In the genomic region with DNA sequence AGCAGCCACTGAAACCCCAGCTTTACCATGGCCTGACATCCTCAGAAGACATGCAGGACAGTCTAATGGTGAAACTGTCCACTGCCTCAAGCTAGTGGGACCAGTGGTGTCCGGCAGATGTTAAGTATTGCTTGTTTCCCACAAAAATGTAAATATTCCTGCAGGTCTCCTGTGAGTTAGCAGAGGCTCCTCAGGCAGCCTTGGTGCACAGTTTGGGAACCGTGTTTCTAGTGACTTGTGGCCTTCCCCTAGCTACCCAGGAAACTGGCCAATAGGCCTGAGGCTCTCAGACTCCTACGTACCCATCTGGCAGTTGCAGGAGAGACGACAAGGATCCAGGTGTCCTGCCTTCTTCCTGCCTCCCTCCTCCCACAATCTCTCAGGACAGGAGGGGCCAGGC, we compare ENCODE assay signal across 22 cellular contexts.
DNase-seq lines count a peak whose midpoint lies in the region; ATAC-seq and TF ChIP-seq lines count a peak whose summit lies in the region.
"Had no signal": no experiment of that assay in that cellular context is flagged by ENCODE, and none has a peak within 500 bp of the region (broad histone marks: within the 10 kb centered on the region; RNA-seq: fewer than 3 reads in every experiment).

No MANE protein-coding gene starts in this region.

- H3K4ac ChIP-seq in IMR-90 (ENCODE audit: low read depth, low read length) = no peak overlapping the region

- peak; percentile 7 for DNase-seq in IMR-90
- DNase-seq in NCI-H510A (lab: John Stamatoyannopoulos, UW) = peak; percentile 34
- DNase-seq in WERI-Rb-1 = peak; percentile 22
- no peak for DNase-seq in NCI-H774 (lab: John Stamatoyannopoulos, UW)
- no peak for DNase-seq in activated CD4-positive, alpha-beta T cell treated with anti-CD3 and anti-CD28 coated beads for 1 hour
- no peak for DNase-seq in activated T-helper 2 cell treated with anti-CD3 and anti-CD28 coated beads, Interferon-gamma antibody, Interleukin-2, Interleukin-4, amounts not matched to agents 10 μg/mL and 5 μg/mL and 100 μg/mL, durations not matched to agents 14 hours and 24 hours and 36 hours (ENCODE audit: low spot score)
- DNase-seq: CD8-positive, alpha-beta T cell; DMS79 treated with DMSO at 0.1 percent for 48 hours; HCEC 1CT; MV-4-11; NCI-H1105; NCI-H1436 treated with DMSO at 0.1 percent for 48 hours; NCI-H1930; NCI-H2107; NCI-H446; NCI-H526 treated with DMSO at 0.1 percent for 48 hours; PC-9; SHP77 had no signal

- H2AK9ac ChIP-seq in IMR-90 (replicated peaks; ENCODE audit: low read depth, low read length, poor library complexity) = peak overlapping the region; percentile 40

- H3K9ac ChIP-seq in IMR-90 (ENCODE audit: low read depth, low read length) = no peak overlapping the region

- H3K27me3 Mint-ChIP-seq in nephron (ENCODE audit: low read depth) = no peaks in the 10 kb centered on the region
- peaks cover 3% of the 10 kb centered on the region for H3K27me3 Mint-ChIP-seq in activated T-helper 2 cell treated with anti-CD3 and anti-CD28 coated beads, Interferon-gamma antibody, Interleukin-2, Interleukin-4, amounts not matched to agents 10 μg/mL and 5 μg/mL and 100 μg/mL, durations not matched to agents 14 hours and 24 hours and 36 hours (ENCODE audit: low read depth)

- H4K8ac ChIP-seq in IMR-90 (ENCODE audit: low read depth in 2 of 2, low read length in 2 of 2) = no peak overlapping the region

- peak overlapping the region in 2 of 3 experiments; percentile 18 to 26 for H3K27ac Mint-ChIP-seq in nephron
- H3K27ac Mint-ChIP-seq in activated T-helper 2 cell treated with anti-CD3 and anti-CD28 coated beads, Interferon-gamma antibody, Interleukin-2, Interleukin-4, amounts not matched to agents 10 μg/mL and 5 μg/mL and 100 μg/mL, durations not matched to agents 14 hours and 24 hours and 36 hours = no peak overlapping the region
- H3K27ac Mint-ChIP-seq: B cell; CD8-positive, alpha-beta T cell had no signal

- in situ Hi-C loops in IMR-90 (cut with MboI; ENCODE audit: low sequenced_read_pairs) = no loop called here

- H3K4me3 ChIP-seq in IMR-90 (ENCODE audit: insufficient read depth, low read depth, low read length) = no peak overlapping the region
- no peak overlapping the region for H3K4me3 ChIP-seq in WERI-Rb-1 (ENCODE audit: low read depth, low read length)
- H3K4me3 ChIP-seq: PC-9 had no signal

- CTCF ChIA-PET in IMR-90 (lab: Yijun Ruan, JAX) = no interaction called here

- no peak overlapping the region for H2BK5ac ChIP-seq in IMR-90 (ENCODE audit: low read depth, low read length, poor library complexity, severe bottlenecking)

- no peak overlapping the region for H4K5ac ChIP-seq in IMR-90 (ENCODE audit: low read depth, low read length)

- peak; percentile 64 for ATAC-seq in IMR-90 (ENCODE audit: low read depth)
- ATAC-seq: CD8-positive, alpha-beta T cell had no signal

- H2AK5ac ChIP-seq in IMR-90 (ENCODE audit: low read depth, low read length) = no peak overlapping the region

- POLR2A ChIA-PET in IMR-90 (lab: Charles Lee; ENCODE audit: unreplicated experiment) = no interaction called here

- H3K36me3 ChIP-seq in IMR-90 (ENCODE audit: control insufficient read depth, insufficient read depth, low read length) (no peaks in the 10 kb centered on the region), WERI-Rb-1 (no peaks in the 10 kb centered on the region)

- intact Hi-C loops in IMR-90 (cut with micrococcal nuclease) = no loop called here
- intact Hi-C loops in activated T-helper 2 cell treated with anti-CD3 and anti-CD28 coated beads, Interferon-gamma antibody, Interleukin-2, Interleukin-4, amounts not matched to agents 10 μg/mL and 5 μg/mL and 100 μg/mL, durations not matched to agents 14 hours and 24 hours and 36 hours (cut with micrococcal nuclease) = no loop called here

- no peak overlapping the region for H3K18ac ChIP-seq in IMR-90 (ENCODE audit: low read depth, low read length)

- no peak overlapping the region for H2BK20ac ChIP-seq in IMR-90 (ENCODE audit: low read depth, low read length)

- no peak overlapping the region for H3K56ac ChIP-seq in IMR-90 (ENCODE audit: extremely low read depth, insufficient read depth, low read length)

- no peak overlapping the region for H2BK15ac ChIP-seq in IMR-90 (ENCODE audit: low read depth, low read length)

- H3K36me3 Mint-ChIP-seq in nephron (ENCODE audit: low read depth) = no peaks in the 10 kb centered on the region
- H3K36me3 Mint-ChIP-seq in activated T-helper 2 cell treated with anti-CD3 and anti-CD28 coated beads, Interferon-gamma antibody, Interleukin-2, Interleukin-4, amounts not matched to agents 10 μg/mL and 5 μg/mL and 100 μg/mL, durations not matched to agents 14 hours and 24 hours and 36 hours (ENCODE audit: low read depth) = no peaks in the 10 kb centered on the region
- H3K36me3 Mint-ChIP-seq: CD8-positive, alpha-beta T cell had no signal

- no peak overlapping the region for H4K91ac ChIP-seq in IMR-90 (ENCODE audit: insufficient read depth, low read depth, low read length)

- no peaks in the 10 kb centered on the region for H3K9me3 ChIP-seq in IMR-90 (ENCODE audit: control insufficient read depth, insufficient read depth, low read length)
- H3K9me3 ChIP-seq in WERI-Rb-1 (ENCODE audit: severe bottlenecking) = no peaks in the 10 kb centered on the region

- TF ChIP-seq CTCF in IMR-90 (conservative IDR thresholded peaks at IDR 0.05; ENCODE audit: low read depth, low read length) = no peak
- no peak for TF ChIP-seq CTCF in WERI-Rb-1 (IDR thresholded peaks at IDR 0.05; ENCODE audit: low read depth, low read length)
- no peak for TF ChIP-seq CTCF in nephron (IDR thresholded peaks at IDR 0.05; ENCODE audit: unreplicated experiment in 3 of 3)

- TF ChIP-seq POLR2A in IMR-90 (IDR thresholded peaks at IDR 0.05; ENCODE audit: low read depth, low read length) = no peak

- peaks cover 30% of the 10 kb centered on the region for H3K4me1 Mint-ChIP-seq in nephron
- no peaks in the 10 kb centered on the region for H3K4me1 Mint-ChIP-seq in activated T-helper 2 cell treated with anti-CD3 and anti-CD28 coated beads, Interferon-gamma antibody, Interleukin-2, Interleukin-4, amounts not matched to agents 10 μg/mL and 5 μg/mL and 100 μg/mL, durations not matched to agents 14 hours and 24 hours and 36 hours (ENCODE audit: low read depth)
- H3K4me1 Mint-ChIP-seq: B cell had no signal

- TF ChIP-seq RAD21 in IMR-90 (IDR thresholded peaks at IDR 0.05; ENCODE audit: low read length) = no peak

- H3K4me2 ChIP-seq in IMR-90 (ENCODE audit: low read depth, low read length) = no peak overlapping the region
- H3K4me2 ChIP-seq: PC-9 had no signal

- H4K20me1 ChIP-seq in IMR-90 (ENCODE audit: insufficient read depth, low read length) = no peaks in the 10 kb centered on the region

- H2BK120ac ChIP-seq in IMR-90 (ENCODE audit: low read depth, low read length) = no peak overlapping the region

- no peaks in the 10 kb centered on the region for H3K9me3 Mint-ChIP-seq in nephron
- H3K9me3 Mint-ChIP-seq in activated T-helper 2 cell treated with anti-CD3 and anti-CD28 coated beads, Interferon-gamma antibody, Interleukin-2, Interleukin-4, amounts not matched to agents 10 μg/mL and 5 μg/mL and 100 μg/mL, durations not matched to agents 14 hours and 24 hours and 36 hours = no peaks in the 10 kb centered on the region
- H3K9me3 Mint-ChIP-seq: CD8-positive, alpha-beta T cell had no signal

- H2AFZ ChIP-seq in IMR-90 (replicated peaks; ENCODE audit: low read length, poor library complexity) = peak overlapping the region; percentile 48
- H2AFZ ChIP-seq: PC-9 had no signal

- peaks cover 4% of the 10 kb centered on the region; the same call in 1 of the 2 replicates for H3K4me1 ChIP-seq in IMR-90 (ENCODE audit: control insufficient read depth, insufficient read depth, low read length)

- dilution Hi-C loops in IMR-90 (cut with HindIII; ENCODE audit: low sequenced_read_pairs, unreplicated experiment) = no loop called here

- no peak overlapping the region for H3K14ac ChIP-seq in IMR-90 (replicated peaks; ENCODE audit: low read depth, low read length)

- 20% methylated on average over 2 of the region's 4 CpGs; no CpG with 5 or more reads in 1 of the 2 experiments for WGBS in IMR-90 (ENCODE audit: extremely low coverage in 2 of 2, insufficient read length in 1 of 2), 2 experiments

- no TSS peak for BruUV-seq in IMR-90 (replicated peaks; lab: Mats Ljungman, UMichigan)

- H3K4me3 Mint-ChIP-seq in nephron = no peak overlapping the region
- H3K4me3 Mint-ChIP-seq in activated T-helper 2 cell treated with anti-CD3 and anti-CD28 coated beads, Interferon-gamma antibody, Interleukin-2, Interleukin-4, amounts not matched to agents 10 μg/mL and 5 μg/mL and 100 μg/mL, durations not matched to agents 14 hours and 24 hours and 36 hours (ENCODE audit: low read depth) = no peak overlapping the region
- H3K4me3 Mint-ChIP-seq: B cell; CD8-positive, alpha-beta T cell had no signal

- H3K27me3 ChIP-seq in IMR-90 (ENCODE audit: control insufficient read depth, insufficient read depth, low read length) = peaks cover 49% of the 10 kb centered on the region
- no peaks in the 10 kb centered on the region for H3K27me3 ChIP-seq in WERI-Rb-1 (ENCODE audit: insufficient read depth, low read depth, severe bottlenecking)

- no peaks in the 10 kb centered on the region for H3K79me1 ChIP-seq in IMR-90 (ENCODE audit: low read depth in 1 of 2, low read length in 2 of 2)

- no peak overlapping the region for H3K23ac ChIP-seq in IMR-90 (ENCODE audit: low read depth, low read length)

- H3K27ac ChIP-seq in IMR-90 (ENCODE audit: insufficient read depth, low read length) = no peak overlapping the region
- no peak overlapping the region for H3K27ac ChIP-seq in WERI-Rb-1
- H3K27ac ChIP-seq: C4-2B, PC-9, RWPE1 had no signal

- H3K9me1 ChIP-seq in IMR-90 (ENCODE audit: insufficient read depth, low read length) = no peaks in the 10 kb centered on the region

TF ChIP-seq in IMR-90, 13 proteins besides CTCF, POLR2A, EP300 and RAD21 (continues in another document):
- TF ChIP-seq USF2 (IDR thresholded peaks at IDR 0.05; ENCODE audit: low read depth, low read length) = no peak
- TF ChIP-seq BHLHE40 (IDR thresholded peaks at IDR 0.05; ENCODE audit: low read depth, low read length) = no peak
- TF ChIP-seq, protein P1, sequence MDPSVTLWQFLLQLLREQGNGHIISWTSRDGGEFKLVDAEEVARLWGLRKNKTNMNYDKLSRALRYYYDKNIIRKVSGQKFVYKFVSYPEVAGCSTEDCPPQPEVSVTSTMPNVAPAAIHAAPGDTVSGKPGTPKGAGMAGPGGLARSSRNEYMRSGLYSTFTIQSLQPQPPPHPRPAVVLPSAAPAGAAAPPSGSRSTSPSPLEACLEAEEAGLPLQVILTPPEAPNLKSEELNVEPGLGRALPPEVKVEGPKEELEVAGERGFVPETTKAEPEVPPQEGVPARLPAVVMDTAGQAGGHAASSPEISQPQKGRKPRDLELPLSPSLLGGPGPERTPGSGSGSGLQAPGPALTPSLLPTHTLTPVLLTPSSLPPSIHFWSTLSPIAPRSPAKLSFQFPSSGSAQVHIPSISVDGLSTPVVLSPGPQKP (IDR thresholded peaks at IDR 0.05; ENCODE audit: borderline replicate concordance, low read depth, low read length) = no peak

Comparison
In these comparisons a context has a peak if more than half of its experiments do, and no peak if none do; other contexts are left out.
1. DNase-seq: peak in IMR-90 (single experiment), NCI-H510A (single experiment) and WERI-Rb-1 (single experiment); none in NCI-H774 (single experiment), activated CD4-positive, alpha-beta T cell treated with anti-CD3 and anti-CD28 coated beads for 1 hour (single experiment) and activated T-helper 2 cell treated with anti-CD3 and anti-CD28 coated beads, Interferon-gamma antibody, Interleukin-2, Interleukin-4, amounts not matched to agents 10 μg/mL and 5 μg/mL and 100 μg/mL, durations not matched to agents 14 hours and 24 hours and 36 hours (single experiment).